In the genomic region with DNA sequence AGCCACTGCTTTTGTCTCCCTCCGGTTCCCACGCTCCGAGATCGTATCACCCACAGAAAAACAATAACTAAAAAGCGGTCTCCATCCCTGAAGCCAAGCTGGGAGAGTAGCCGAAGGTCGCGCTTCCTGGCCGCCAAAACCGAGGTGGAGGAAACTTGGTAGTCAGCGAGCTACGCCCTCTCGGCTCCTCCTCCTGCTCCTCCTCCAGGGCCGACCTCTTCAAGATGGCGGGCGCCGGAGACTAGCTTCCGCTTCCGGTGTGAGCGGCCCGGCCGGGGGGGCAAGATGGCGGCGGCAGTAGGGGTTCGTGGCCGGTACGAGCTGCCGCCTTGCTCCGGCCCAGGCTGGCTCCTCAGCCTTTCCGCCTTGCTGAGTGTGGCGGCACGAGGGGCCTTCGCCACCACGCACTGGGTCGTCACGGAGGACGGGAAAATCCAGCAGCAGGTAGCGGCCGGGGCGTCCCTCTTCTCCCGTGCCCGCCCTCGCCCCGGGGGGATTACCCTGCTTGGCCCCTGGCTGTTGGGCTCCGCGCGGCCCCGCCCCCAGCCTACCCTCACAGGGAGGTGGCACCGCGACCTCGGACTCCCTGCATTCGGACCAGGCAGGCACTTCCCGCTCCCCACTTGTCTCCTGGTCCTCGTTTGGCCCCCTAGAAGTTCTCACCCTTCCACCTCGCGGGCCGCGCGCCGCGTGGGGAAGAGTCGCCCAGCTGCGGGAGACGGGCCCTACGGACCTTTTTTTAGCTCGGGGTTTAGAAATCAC, we compare ENCODE assay signal across 8 cellular contexts. TPM values are rescaled to one million over a fixed set of nuclear protein-coding genes. Genes with fewer than 3 reads are reported as not detected.
DNase-seq lines count a peak whose midpoint lies in the region; ATAC-seq, FAIRE-seq and TF ChIP-seq lines count a peak whose summit lies in the region.

A gene with protein sequence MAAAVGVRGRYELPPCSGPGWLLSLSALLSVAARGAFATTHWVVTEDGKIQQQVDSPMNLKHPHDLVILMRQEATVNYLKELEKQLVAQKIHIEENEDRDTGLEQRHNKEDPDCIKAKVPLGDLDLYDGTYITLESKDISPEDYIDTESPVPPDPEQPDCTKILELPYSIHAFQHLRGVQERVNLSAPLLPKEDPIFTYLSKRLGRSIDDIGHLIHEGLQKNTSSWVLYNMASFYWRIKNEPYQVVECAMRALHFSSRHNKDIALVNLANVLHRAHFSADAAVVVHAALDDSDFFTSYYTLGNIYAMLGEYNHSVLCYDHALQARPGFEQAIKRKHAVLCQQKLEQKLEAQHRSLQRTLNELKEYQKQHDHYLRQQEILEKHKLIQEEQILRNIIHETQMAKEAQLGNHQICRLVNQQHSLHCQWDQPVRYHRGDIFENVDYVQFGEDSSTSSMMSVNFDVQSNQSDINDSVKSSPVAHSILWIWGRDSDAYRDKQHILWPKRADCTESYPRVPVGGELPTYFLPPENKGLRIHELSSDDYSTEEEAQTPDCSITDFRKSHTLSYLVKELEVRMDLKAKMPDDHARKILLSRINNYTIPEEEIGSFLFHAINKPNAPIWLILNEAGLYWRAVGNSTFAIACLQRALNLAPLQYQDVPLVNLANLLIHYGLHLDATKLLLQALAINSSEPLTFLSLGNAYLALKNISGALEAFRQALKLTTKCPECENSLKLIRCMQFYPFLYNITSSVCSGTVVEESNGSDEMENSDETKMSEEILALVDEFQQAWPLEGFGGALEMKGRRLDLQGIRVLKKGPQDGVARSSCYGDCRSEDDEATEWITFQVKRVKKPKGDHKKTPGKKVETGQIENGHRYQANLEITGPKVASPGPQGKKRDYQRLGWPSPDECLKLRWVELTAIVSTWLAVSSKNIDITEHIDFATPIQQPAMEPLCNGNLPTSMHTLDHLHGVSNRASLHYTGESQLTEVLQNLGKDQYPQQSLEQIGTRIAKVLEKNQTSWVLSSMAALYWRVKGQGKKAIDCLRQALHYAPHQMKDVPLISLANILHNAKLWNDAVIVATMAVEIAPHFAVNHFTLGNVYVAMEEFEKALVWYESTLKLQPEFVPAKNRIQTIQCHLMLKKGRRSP (plus strand): TSS at position 251 of the 762 bp plus-strand sequence. CDS start 35 bp downstream, at position 286.

- DNase-seq in NCI-H1694 treated with DMSO at 0.1 percent for 48 hours (lab: John Stamatoyannopoulos, UW) (peak; percentile 84), T-helper 2 cell (peak; percentile 83 to 95 (median 90)), right atrium auricular region (ENCODE audit: low spot score) (peak; percentile 92), psoas muscle (peak; percentile 94 to 98), urothelium cell line (ENCODE audit: low spot score) (peak; percentile 95)

- peak; percentile 96 for TF ChIP-seq POLR2A in GM15510 (IDR thresholded peaks at IDR 0.05; ENCODE audit: borderline replicate concordance, extremely low read depth, insufficient read length)

- H3K27ac ChIP-seq in angular gyrus (ENCODE audit: low read depth, low read length) = peak within 1 kb of the TSS; percentile 85
- H3K27ac ChIP-seq in right atrium auricular region = peak within 1 kb of the TSS; percentile 89
- peak within 1 kb of the TSS; percentile 97 for H3K27ac ChIP-seq in psoas muscle

- H3K4me3 ChIP-seq in right atrium auricular region (peak within 1 kb of the TSS; percentile 91 to 98), psoas muscle (peak within 1 kb of the TSS; percentile 98)

- TF ChIP-seq CTCF in right atrium auricular region (IDR thresholded peaks at IDR 0.05) (peak in 1 of 2 donors; percentile 20), psoas muscle (IDR thresholded peaks at IDR 0.05) (no peak)

- H3K36me3 ChIP-seq in right atrium auricular region (no peaks in the 10 kb centered on the region), psoas muscle (ENCODE audit: insufficient read depth in 1 of 2, low read depth in 1 of 2) (no peaks in the 10 kb centered on the region)

- ATAC-seq in HG02885 (IDR thresholded peaks at IDR 0.05; ENCODE audit: poor library complexity, unreplicated experiment) (peak; percentile 93), psoas muscle (peak; percentile 99 to 100 (median 99))

- intact Hi-C loops in psoas muscle (cut with DNase I) = no loop called here

- 0 to 1% (median 0%) methylated on average over 56 to 66 of the region's 66 CpGs for WGBS in psoas muscle, 3 donors

- no peak for FAIRE-seq in urothelium cell line (lab: Jason Lieb, UNC)

- H3K27me3 ChIP-seq in right atrium auricular region (no peaks in the 10 kb centered on the region), psoas muscle (ENCODE audit: insufficient read depth in 3 of 3, low read length in 2 of 3) (no peaks in the 10 kb centered on the region)

- H3K9me3 ChIP-seq in right atrium auricular region (no peaks in the 10 kb centered on the region), psoas muscle (no peaks in the 10 kb centered on the region)

- peaks cover 0 to 28% of the 10 kb centered on the region in 2 donors for H3K4me1 ChIP-seq in right atrium auricular region
- peaks cover 28% of the 10 kb centered on the region for H3K4me1 ChIP-seq in psoas muscle

RNA-seq across cellular contexts. Expression of the gene that starts here (rescaled TPM):
- total RNA-seq in right atrium auricular region = 10 to 100 TPM; 33.6 to 45.3 TPM
- 10 to 100 TPM; 25.6 to 33.3 (median 29.6) TPM for total RNA-seq in psoas muscle
- polyA plus RNA-seq in psoas muscle = 10 to 100 TPM; 17.9 to 31.8 (median 26.4) TPM

Comparison
In these comparisons a context has a peak if more than half of its experiments do, and no peak if none do; other contexts are left out.
1. Peak in every context shown above with its lines: DNase-seq, ATAC-seq, H3K4me3 ChIP-seq and H3K27ac ChIP-seq.